ENCODE assay signal across 15 cellular contexts in the genomic region with DNA sequence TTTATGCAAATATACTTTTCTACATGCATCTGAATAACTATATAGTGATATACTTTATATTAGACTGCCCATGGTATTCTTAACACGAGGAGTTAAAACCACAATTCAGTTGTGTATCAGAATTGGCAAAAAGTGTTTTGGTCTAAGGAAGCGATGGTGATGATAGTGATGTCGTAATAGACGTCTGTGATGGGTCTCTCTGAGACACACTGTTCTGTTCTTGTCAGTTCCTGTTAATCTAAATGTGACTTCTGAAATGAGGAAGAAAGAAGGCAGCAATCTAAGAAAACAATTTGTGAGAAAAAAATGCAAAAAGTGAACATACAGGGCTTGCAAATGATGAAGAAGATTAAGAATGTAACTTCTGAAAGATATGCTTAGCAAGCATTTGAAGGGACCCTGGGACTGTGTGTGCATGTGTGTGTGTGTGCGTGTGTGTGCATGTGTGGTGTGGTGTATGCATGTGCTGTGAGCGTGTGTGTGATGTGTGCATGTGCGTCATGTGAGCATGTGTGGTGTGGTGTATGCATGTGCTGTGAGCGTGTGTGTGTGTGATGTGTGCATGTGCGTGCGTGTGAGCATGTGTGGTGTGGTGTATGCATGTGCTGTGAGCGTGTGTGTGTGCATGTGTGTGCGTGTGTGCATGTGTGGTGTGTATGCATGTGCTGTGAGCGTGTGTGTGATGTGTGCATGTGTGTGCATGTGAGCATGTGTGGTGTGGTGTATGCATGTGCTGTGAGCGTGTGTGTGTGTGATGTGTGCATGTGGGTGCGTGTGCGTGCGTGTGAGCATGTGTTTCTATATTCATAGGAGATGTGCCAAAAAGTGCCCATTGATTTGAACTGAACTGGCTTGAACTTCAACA.
DNase-seq lines count a peak whose midpoint lies in the region; ATAC-seq, FAIRE-seq and TF ChIP-seq lines count a peak whose summit lies in the region.
"Had no signal": no experiment of that assay in that cellular context is flagged by ENCODE, and none has a peak within 500 bp of the region (broad histone marks: within the 10 kb centered on the region; RNA-seq: fewer than 3 reads in every experiment).

No MANE protein-coding gene starts in this region.

- FAIRE-seq in bronchial epithelial cell (lab: Jason Lieb, UNC): peak; percentile 99
- FAIRE-seq: islet of Langerhans, RCC 7860 had no signal

- BruUV-seq in PC-9 (replicated peaks; lab: Mats Ljungman, UMichigan): no TSS peak

- no peaks in the 10 kb centered on the region for H4K20me1 ChIP-seq in PC-9 (ENCODE audit: insufficient read depth)

- peaks cover 0 to 5% (median under 1%) of the 10 kb centered on the region in 4 donors for H3K4me1 ChIP-seq in right lobe of liver
- peaks cover 8 to 49% (median 29%) of the 10 kb centered on the region in 5 donors for H3K4me1 ChIP-seq in subcutaneous abdominal adipose tissue (ENCODE audit: control insufficient read depth in 5 of 5, insufficient read depth in 5 of 5, low read length in 5 of 5)
- no peaks in the 10 kb centered on the region for H3K4me1 ChIP-seq in PC-9 (replicated peaks; ENCODE audit: insufficient read depth)
- no peaks in the 10 kb centered on the region for H3K4me1 ChIP-seq in uterus

- DNase-seq in Kasumi-1 (lab: John Stamatoyannopoulos, UW) (peak; percentile 98), bronchial epithelial cell (ENCODE audit: low read depth) (no peak), right lobe of liver (no peak), PC-9 (no peak), NCI-H510A (lab: John Stamatoyannopoulos, UW) (no peak), HPDE6-E6E7 (ENCODE audit: extremely low spot score) (no peak), uterus (no peak)
- DNase-seq: activated naive CD4-positive, alpha-beta T cell treated with anti-CD3 and anti-CD28 coated beads for 36 hours; DMS53; effector memory CD4-positive, alpha-beta T cell; NCI-H1105 had no signal

- H3K27ac ChIP-seq in right lobe of liver: no peak overlapping the region
- H3K27ac ChIP-seq in subcutaneous abdominal adipose tissue (ENCODE audit: low read depth, low read length): peak overlapping the region; percentile 34
- H3K27ac ChIP-seq in PC-9: no peak overlapping the region
- peak overlapping the region in 1 of 2 donors; percentile 15 for H3K27ac ChIP-seq in uterus

- CTCF ChIA-PET in PC-9 (lab: Charles Lee): no interaction called here

- TF ChIP-seq POLR2A in right lobe of liver (IDR thresholded peaks at IDR 0.05): no peak
- TF ChIP-seq POLR2A in uterus (IDR thresholded peaks at IDR 0.05): no peak

- H3K36me3 ChIP-seq in bronchial epithelial cell (ENCODE audit: control insufficient read depth, insufficient read depth, low read length) (no peaks in the 10 kb centered on the region), right lobe of liver (no peaks in the 10 kb centered on the region), subcutaneous abdominal adipose tissue (ENCODE audit: control insufficient read depth in 5 of 5, insufficient read depth in 5 of 5, low read length in 5 of 5) (no peaks in the 10 kb centered on the region), PC-9 (ENCODE audit: low read depth) (no peaks in the 10 kb centered on the region), uterus (no peaks in the 10 kb centered on the region)

- no peaks in the 10 kb centered on the region for H3K79me2 ChIP-seq in PC-9 (ENCODE audit: low read depth)

- WGBS in right lobe of liver (ENCODE audit: insufficient coverage, low coverage, low lambda C conversion rate, missing lambda C conversion rate): 54% methylated on average over 16 of the region's 17 CpGs

- intact Hi-C loops in right lobe of liver (cut with DNase I) (no loop called here), PC-9 (cut with micrococcal nuclease; ENCODE audit: unreplicated experiment) (no loop called here), uterus (cut with DNase I; ENCODE audit: low total_unique reads) (no loop called here)

- no peak overlapping the region for H3K4me2 ChIP-seq in PC-9

- H3K9ac ChIP-seq in subcutaneous abdominal adipose tissue (ENCODE audit: low read length in 5 of 5): no peak overlapping the region

- POLR2A ChIA-PET in PC-9 (lab: Charles Lee; ENCODE audit: unreplicated experiment): no interaction called here

- H3K27me3 ChIP-seq in bronchial epithelial cell (ENCODE audit: control insufficient read depth, insufficient read depth, low read length): no peaks in the 10 kb centered on the region
- no peaks in the 10 kb centered on the region for H3K27me3 ChIP-seq in right lobe of liver
- H3K27me3 ChIP-seq in subcutaneous abdominal adipose tissue (ENCODE audit: control insufficient read depth in 5 of 5, insufficient read depth in 4 of 5, low read length in 5 of 5): no peaks in the 10 kb centered on the region
- H3K27me3 ChIP-seq in PC-9 (ENCODE audit: insufficient read depth, low read depth): no peaks in the 10 kb centered on the region
- no peaks in the 10 kb centered on the region for H3K27me3 ChIP-seq in uterus

- H3F3A ChIP-seq in PC-9 (ENCODE audit: insufficient read depth, low read depth): no peaks in the 10 kb centered on the region; the same call in 1 of the 2 replicates

- ATAC-seq in right lobe of liver: peak; percentile 31 to 42 (median 36)

- H3K9me3 ChIP-seq in right lobe of liver (no peaks in the 10 kb centered on the region), subcutaneous abdominal adipose tissue (ENCODE audit: control insufficient read depth in 5 of 5, low read length in 5 of 5) (no peaks in the 10 kb centered on the region), PC-9 (ENCODE audit: insufficient read depth, low read depth) (no peaks in the 10 kb centered on the region), uterus (no peaks in the 10 kb centered on the region)

- H3K9me2 ChIP-seq in PC-9 (ENCODE audit: insufficient read depth): no peaks in the 10 kb centered on the region

- no peak for TF ChIP-seq CTCF in bronchial epithelial cell (IDR thresholded peaks at IDR 0.05; ENCODE audit: insufficient read depth, low read length, severe bottlenecking)
- no peak for TF ChIP-seq CTCF in right lobe of liver (IDR thresholded peaks at IDR 0.05)
- TF ChIP-seq CTCF in PC-9 (conservative IDR thresholded peaks at IDR 0.05): no peak
- no peak for TF ChIP-seq CTCF in uterus (IDR thresholded peaks at IDR 0.05)

- H3K4me3 ChIP-seq in bronchial epithelial cell (ENCODE audit: low read depth, low read length): no peak overlapping the region
- H3K4me3 ChIP-seq in right lobe of liver: no peak overlapping the region
- H3K4me3 ChIP-seq in subcutaneous abdominal adipose tissue (ENCODE audit: low read depth in 1 of 5, low read length in 5 of 5): peak overlapping the region in 4 of 5 donors; percentile 2 to 46 (median 34)
- no peak overlapping the region for H3K4me3 ChIP-seq in PC-9
- no peak overlapping the region for H3K4me3 ChIP-seq in uterus
- H3K4me3 ChIP-seq: skin epidermis had no signal

- no peak overlapping the region for H2AFZ ChIP-seq in PC-9

Comparison
In these comparisons a context has a peak if more than half of its experiments do, and no peak if none do; other contexts are left out.
1. DNase-seq: peak in Kasumi-1 (2 of 2); none in bronchial epithelial cell (single experiment), right lobe of liver (0 of 3), PC-9 (0 of 2), NCI-H510A (single experiment), HPDE6-E6E7 (single experiment) and uterus (0 of 2).
2. H3K4me3 ChIP-seq: peak in subcutaneous abdominal adipose tissue (4 of 5); none in bronchial epithelial cell (single experiment), right lobe of liver (0 of 3), PC-9 (single experiment) and uterus (0 of 2).